ENCODE assay signal across 9 cellular contexts in the genomic region with DNA sequence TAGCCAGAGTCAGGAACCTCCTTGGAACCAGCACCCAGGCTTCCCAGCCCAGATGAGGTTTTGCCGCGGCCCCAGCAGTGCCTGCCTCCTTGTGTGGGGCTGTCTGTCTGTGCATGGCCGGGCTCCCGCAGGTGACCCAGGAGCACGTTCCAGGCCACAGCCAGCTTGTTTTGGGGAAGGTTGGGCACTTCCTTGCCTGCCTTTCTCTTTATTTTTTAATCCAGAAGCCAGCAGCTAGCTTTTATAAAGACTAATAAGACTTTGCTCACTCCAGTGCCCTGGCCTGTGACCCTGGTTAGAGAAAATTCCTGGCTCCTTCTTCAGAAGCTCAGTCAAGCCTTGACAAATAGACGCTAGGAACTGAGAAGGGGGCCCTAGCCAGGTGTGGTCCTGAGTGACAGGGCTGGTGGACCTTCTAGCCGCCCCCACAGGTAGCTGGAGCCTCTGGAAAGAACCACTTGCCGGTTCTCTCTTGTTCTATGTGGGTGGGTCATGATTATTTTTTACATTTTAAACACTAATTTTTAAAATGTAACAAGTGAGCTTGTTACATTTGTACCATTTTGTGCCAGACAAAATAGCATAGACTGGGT. TPM values are rescaled to one million over a fixed set of nuclear protein-coding genes. Genes with fewer than 3 reads are reported as not detected.
DNase-seq lines count a peak whose midpoint lies in the region; ATAC-seq and TF ChIP-seq lines count a peak whose summit lies in the region.
"Had no signal": no experiment of that assay in that cellular context is flagged by ENCODE, and none has a peak within 500 bp of the region (broad histone marks: within the 10 kb centered on the region; RNA-seq: fewer than 3 reads in every experiment).

No MANE protein-coding gene starts in this region.

- peak overlapping the region; percentile 69 to 78 for H3K4me3 ChIP-seq in duodenal mucosa (ENCODE audit: low read depth in 1 of 2, low read length in 2 of 2)
- H3K4me3 ChIP-seq in neuron (ENCODE audit: low read length) = peak overlapping the region; percentile 77

- H3K36me3 Mint-ChIP-seq in Calu3 (ENCODE audit: insufficient read depth, unreplicated experiment) = peaks cover 16% of the 10 kb centered on the region

- TF ChIP-seq CTCF in Calu3 (IDR thresholded peaks at IDR 0.05; ENCODE audit: unreplicated experiment) (no peak), LNCAP (IDR thresholded peaks at IDR 0.05) (0 out of 2 replicates have a peak, but pooled peaks have one; percentile 1)

- peaks cover 5 to 11% of the 10 kb centered on the region in 2 donors for H3K4me1 ChIP-seq in duodenal mucosa (ENCODE audit: control insufficient read depth in 1 of 2, insufficient read depth in 2 of 2, low read length in 2 of 2)
- peaks cover 5% of the 10 kb centered on the region for H3K4me1 ChIP-seq in neuron (ENCODE audit: insufficient read depth, low read length)

- DNase-seq in Calu3 (no peak), kidney glomerular epithelial cell (lab: John Stamatoyannopoulos, UW) (no peak), H4 (ENCODE audit: low spot score) (no peak), NCI-H82 treated with DMSO at 0.1 percent for 48 hours (lab: John Stamatoyannopoulos, UW; ENCODE audit: unreplicated experiment) (no peak)

- intact Hi-C loops in Calu3 (cut with micrococcal nuclease; ENCODE audit: unreplicated experiment) = loop anchor here (2.0 to 10.0 kb wide), 2 partner anchors 57 to 165 kb away; no protein-coding TSS in a partner anchor

- BruUV-seq in Calu3 (replicated peaks; lab: Mats Ljungman, UMichigan) = TSS peak; percentile 39

- no peaks in the 10 kb centered on the region for H3K4me1 Mint-ChIP-seq in Calu3 (ENCODE audit: low read depth, unreplicated experiment)

- peaks cover 4 to 8% of the 10 kb centered on the region in 2 donors for H3K36me3 ChIP-seq in duodenal mucosa (ENCODE audit: control insufficient read depth in 1 of 2, insufficient read depth in 2 of 2, low read length in 2 of 2)
- peaks cover 9% of the 10 kb centered on the region for H3K36me3 ChIP-seq in neuron (ENCODE audit: insufficient read depth, low read length)

- H3K27ac Mint-ChIP-seq in Calu3 (ENCODE audit: unreplicated experiment) = peak overlapping the region; percentile 6

- CTCF ChIA-PET in Calu3 (lab: Charles Lee) = interaction anchor here (0.7 to 2.3 kb wide), 26 partner anchors 12 to 577 kb away, joined by 3 to 27 read pairs (median 4); a partner anchor contains a TSS

- H3K4me3 Mint-ChIP-seq in Calu3 (ENCODE audit: low read depth, unreplicated experiment) = peak overlapping the region; percentile 86

- H3K27ac ChIP-seq in duodenal mucosa (ENCODE audit: low read depth, low read length) = no peak overlapping the region
- H3K27ac ChIP-seq: epithelial cell of prostate had no signal

- no peaks in the 10 kb centered on the region for H3K9me3 Mint-ChIP-seq in Calu3 (ENCODE audit: low read depth, unreplicated experiment)

- H3K27me3 Mint-ChIP-seq in Calu3 (ENCODE audit: unreplicated experiment) = no peaks in the 10 kb centered on the region

- no peaks in the 10 kb centered on the region for H3K27me3 ChIP-seq in duodenal mucosa (ENCODE audit: control insufficient read depth in 1 of 2, insufficient read depth in 2 of 2, low read length in 2 of 2)
- H3K27me3 ChIP-seq in neuron (ENCODE audit: insufficient read depth, low read length) = peaks cover 8% of the 10 kb centered on the region

- peak overlapping the region; percentile 99 for H2AFZ ChIP-seq in neuron (ENCODE audit: low read depth, low read length)

- peak overlapping the region; percentile 53 to 73 for H3K9ac ChIP-seq in duodenal mucosa (ENCODE audit: low read depth in 1 of 2, low read length in 2 of 2)

- H3K9me3 ChIP-seq in duodenal mucosa (ENCODE audit: control insufficient read depth in 1 of 2, low read length in 2 of 2) (no peaks in the 10 kb centered on the region), neuron (ENCODE audit: low read length) (no peaks in the 10 kb centered on the region)

- ATAC-seq in GM21423 (IDR thresholded peaks at IDR 0.05; ENCODE audit: unreplicated experiment) = no peak

RNA-seq across cellular contexts. Expression of a gene that starts 0.8 kb away (rescaled TPM):
- 5.9 and 7.7 TPM in 2 replicates for total RNA-seq in Calu3 (2022)
- 2.1 and 3.3 TPM in 2 replicates for total RNA-seq in H4 (2014; rRNA removed; shearing (Covaris generic))
